In genomic region chr12:93938317-93938716, GRCh38 we compare ENCODE assay signal across 1 cellular context.
TF ChIP-seq lines count a peak whose summit lies in the region.

No MANE protein-coding gene starts in this region.

TF ChIP-seq in K562, 482 proteins besides CTCF, POLR2A, EP300 and RAD21 (continued from another document and continues in another):
- TF ChIP-seq, protein P1, sequence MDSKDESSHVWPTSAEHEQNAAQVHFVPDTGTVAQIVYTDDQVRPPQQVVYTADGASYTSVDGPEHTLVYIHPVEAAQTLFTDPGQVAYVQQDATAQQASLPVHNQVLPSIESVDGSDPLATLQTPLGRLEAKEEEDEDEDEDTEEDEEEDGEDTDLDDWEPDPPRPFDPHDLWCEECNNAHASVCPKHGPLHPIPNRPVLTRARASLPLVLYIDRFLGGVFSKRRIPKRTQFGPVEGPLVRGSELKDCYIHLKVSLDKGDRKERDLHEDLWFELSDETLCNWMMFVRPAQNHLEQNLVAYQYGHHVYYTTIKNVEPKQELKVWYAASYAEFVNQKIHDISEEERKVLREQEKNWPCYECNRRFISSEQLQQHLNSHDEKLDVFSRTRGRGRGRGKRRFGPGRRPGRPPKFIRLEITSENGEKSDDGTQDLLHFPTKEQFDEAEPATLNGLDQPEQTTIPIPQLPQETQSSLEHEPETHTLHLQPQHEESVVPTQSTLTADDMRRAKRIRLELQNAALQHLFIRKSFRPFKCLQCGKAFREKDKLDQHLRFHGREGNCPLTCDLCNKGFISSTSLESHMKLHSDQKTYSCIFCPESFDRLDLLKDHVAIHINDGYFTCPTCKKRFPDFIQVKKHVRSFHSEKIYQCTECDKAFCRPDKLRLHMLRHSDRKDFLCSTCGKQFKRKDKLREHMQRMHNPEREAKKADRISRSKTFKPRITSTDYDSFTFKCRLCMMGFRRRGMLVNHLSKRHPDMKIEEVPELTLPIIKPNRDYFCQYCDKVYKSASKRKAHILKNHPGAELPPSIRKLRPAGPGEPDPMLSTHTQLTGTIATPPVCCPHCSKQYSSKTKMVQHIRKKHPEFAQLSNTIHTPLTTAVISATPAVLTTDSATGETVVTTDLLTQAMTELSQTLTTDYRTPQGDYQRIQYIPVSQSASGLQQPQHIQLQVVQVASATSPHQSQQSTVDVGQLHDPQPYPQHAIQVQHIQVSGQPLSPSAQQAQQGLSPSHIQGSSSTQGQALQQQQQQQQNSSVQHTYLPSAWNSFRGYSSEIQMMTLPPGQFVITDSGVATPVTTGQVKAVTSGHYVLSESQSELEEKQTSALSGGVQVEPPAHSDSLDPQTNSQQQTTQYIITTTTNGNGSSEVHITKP (IDR thresholded peaks at IDR 0.05; ENCODE audit: partially characterized antibody): no peak
- TF ChIP-seq, protein P2, sequence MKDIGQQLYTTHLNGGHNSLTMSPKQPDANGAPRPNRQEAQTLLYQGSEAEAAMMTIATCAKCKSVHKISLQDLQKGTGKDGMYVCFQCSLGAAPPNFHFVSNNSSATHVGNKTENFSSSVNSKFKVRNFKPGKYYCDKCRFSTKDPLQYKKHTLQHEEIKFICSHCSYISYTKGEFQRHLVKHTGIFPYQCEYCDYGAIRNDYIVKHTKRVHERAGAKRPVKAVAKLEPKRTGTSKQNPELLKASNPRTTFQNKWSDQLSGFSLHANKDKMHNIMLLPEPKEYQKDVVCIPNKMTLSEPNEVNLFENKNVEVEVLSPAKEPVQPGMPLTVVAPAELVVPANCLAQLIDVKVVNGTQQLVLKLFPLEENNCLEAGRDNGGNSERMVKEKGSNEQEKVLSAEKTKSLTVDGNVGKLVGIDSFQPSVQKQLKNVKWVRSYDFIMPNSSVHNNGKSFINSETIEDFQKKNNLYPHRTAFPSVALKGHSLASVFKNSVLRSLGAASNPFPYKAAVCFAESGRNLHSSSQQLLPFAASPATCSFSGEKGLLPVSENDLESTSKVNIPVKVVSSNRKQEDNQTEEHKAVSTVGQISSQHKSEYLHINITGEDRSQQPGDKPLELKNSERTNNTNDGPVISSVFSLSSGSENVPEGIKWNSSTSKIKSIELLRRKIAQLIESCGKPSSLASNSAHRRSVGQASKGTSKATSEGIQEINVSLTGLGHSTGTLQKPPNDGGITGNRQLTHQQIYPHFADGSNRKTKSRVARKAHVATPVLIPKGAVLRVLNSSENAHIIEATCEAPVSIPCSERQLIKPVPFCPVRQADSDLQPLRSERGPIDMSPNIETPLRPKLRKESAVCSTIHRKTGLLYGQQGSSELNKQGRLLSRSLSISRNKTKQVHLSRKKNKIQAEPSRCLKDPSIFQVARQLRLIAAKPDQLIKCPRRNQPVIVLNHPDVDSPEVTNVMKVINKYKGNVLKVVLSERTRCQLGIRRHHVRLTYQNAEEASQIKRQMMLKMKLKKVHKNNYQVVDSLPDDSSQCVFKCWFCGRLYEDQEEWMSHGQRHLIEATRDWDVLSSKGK (CRISPR knock-in tag; IDR thresholded peaks at IDR 0.05): no peak
- TF ChIP-seq CREBBP (IDR thresholded peaks at IDR 0.05; ENCODE audit: low read depth, low read length): no peak
- TF ChIP-seq GABPA (tag; conservative IDR thresholded peaks at IDR 0.05; ENCODE audit: low read depth): no peak
- no peak for TF ChIP-seq SP2 (IDR thresholded peaks at IDR 0.05; ENCODE audit: extremely low read depth, low read depth, low read length, poor library complexity, severe bottlenecking)
- TF ChIP-seq ZNF778 (CRISPR knock-in tag; IDR thresholded peaks at IDR 0.05): no peak
- no peak for TF ChIP-seq ZNF668 (CRISPR knock-in tag; IDR thresholded peaks at IDR 0.05)
- TF ChIP-seq KAT7 (CRISPR knock-in tag; IDR thresholded peaks at IDR 0.05; ENCODE audit: borderline replicate concordance): no peak
- no peak for TF ChIP-seq CBX2 (IDR thresholded peaks at IDR 0.05; ENCODE audit: insufficient read depth, low read length, poor library complexity, severe bottlenecking)
- no peak for TF ChIP-seq RBM15 (IDR thresholded peaks at IDR 0.05; ENCODE audit: insufficient read depth, low read length)
- no peak for TF ChIP-seq ZNF165 (CRISPR knock-in tag; IDR thresholded peaks at IDR 0.05; ENCODE audit: borderline replicate concordance)
- TF ChIP-seq ZNF318 (IDR thresholded peaks at IDR 0.05; ENCODE audit: borderline replicate concordance in 1 of 2, low read depth in 1 of 2): no peak
- TF ChIP-seq L3MBTL2 (IDR thresholded peaks at IDR 0.05): peak; percentile 89
- no peak for TF ChIP-seq ZNF384 (IDR thresholded peaks at IDR 0.05; ENCODE audit: low read depth, low read length)
- no peak for TF ChIP-seq YBX1 (IDR thresholded peaks at IDR 0.05)
- TF ChIP-seq CBFA2T2 (conservative IDR thresholded peaks at IDR 0.05): peak; percentile 57
- peak; percentile 64 to 65; a peak in 2 of 4 replicates for TF ChIP-seq KDM1A (IDR thresholded peaks at IDR 0.05)
- no peak for TF ChIP-seq ETV1 (tag; conservative IDR thresholded peaks at IDR 0.05; ENCODE audit: low read depth)
- no peak for TF ChIP-seq NFRKB (IDR thresholded peaks at IDR 0.05; ENCODE audit: low read depth)
- no peak for TF ChIP-seq ZSCAN29 (IDR thresholded peaks at IDR 0.05)
- no peak for TF ChIP-seq CREB1 (IDR thresholded peaks at IDR 0.05)
- no peak for TF ChIP-seq CREB1 (CRISPR knock-in tag; IDR thresholded peaks at IDR 0.05)
- TF ChIP-seq, protein P3, sequence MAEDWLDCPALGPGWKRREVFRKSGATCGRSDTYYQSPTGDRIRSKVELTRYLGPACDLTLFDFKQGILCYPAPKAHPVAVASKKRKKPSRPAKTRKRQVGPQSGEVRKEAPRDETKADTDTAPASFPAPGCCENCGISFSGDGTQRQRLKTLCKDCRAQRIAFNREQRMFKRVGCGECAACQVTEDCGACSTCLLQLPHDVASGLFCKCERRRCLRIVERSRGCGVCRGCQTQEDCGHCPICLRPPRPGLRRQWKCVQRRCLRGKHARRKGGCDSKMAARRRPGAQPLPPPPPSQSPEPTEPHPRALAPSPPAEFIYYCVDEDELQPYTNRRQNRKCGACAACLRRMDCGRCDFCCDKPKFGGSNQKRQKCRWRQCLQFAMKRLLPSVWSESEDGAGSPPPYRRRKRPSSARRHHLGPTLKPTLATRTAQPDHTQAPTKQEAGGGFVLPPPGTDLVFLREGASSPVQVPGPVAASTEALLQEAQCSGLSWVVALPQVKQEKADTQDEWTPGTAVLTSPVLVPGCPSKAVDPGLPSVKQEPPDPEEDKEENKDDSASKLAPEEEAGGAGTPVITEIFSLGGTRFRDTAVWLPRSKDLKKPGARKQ (CRISPR knock-in tag; IDR thresholded peaks at IDR 0.05): no peak
- TF ChIP-seq CBFA2T3 (IDR thresholded peaks at IDR 0.05): peak; percentile 81
- TF ChIP-seq FOXO4 (CRISPR knock-in tag; IDR thresholded peaks at IDR 0.05): no peak
- no peak for TF ChIP-seq MTF1 (CRISPR knock-in tag; IDR thresholded peaks at IDR 0.05; ENCODE audit: borderline replicate concordance)
- peak; percentile 68 for TF ChIP-seq FOSL1 (tag; conservative IDR thresholded peaks at IDR 0.05)
- TF ChIP-seq HDAC6 (IDR thresholded peaks at IDR 0.05; ENCODE audit: low read depth, low read length): no peak
- no peak for TF ChIP-seq BRD4 (IDR thresholded peaks at IDR 0.05)
- no peak for TF ChIP-seq MAFF (IDR thresholded peaks at IDR 0.05; ENCODE audit: low read length)
- no peak for TF ChIP-seq ZNF717 (CRISPR knock-in tag; IDR thresholded peaks at IDR 0.05)
- TF ChIP-seq KDM2B (CRISPR knock-in tag; IDR thresholded peaks at IDR 0.05): no peak
- TF ChIP-seq, protein P4, sequence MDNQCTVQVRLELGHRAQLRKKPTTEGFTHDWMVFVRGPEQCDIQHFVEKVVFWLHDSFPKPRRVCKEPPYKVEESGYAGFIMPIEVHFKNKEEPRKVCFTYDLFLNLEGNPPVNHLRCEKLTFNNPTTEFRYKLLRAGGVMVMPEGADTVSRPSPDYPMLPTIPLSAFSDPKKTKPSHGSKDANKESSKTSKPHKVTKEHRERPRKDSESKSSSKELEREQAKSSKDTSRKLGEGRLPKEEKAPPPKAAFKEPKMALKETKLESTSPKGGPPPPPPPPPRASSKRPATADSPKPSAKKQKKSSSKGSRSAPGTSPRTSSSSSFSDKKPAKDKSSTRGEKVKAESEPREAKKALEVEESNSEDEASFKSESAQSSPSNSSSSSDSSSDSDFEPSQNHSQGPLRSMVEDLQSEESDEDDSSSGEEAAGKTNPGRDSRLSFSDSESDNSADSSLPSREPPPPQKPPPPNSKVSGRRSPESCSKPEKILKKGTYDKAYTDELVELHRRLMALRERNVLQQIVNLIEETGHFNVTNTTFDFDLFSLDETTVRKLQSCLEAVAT (IDR thresholded peaks at IDR 0.05): no peak
- TF ChIP-seq, protein P5, sequence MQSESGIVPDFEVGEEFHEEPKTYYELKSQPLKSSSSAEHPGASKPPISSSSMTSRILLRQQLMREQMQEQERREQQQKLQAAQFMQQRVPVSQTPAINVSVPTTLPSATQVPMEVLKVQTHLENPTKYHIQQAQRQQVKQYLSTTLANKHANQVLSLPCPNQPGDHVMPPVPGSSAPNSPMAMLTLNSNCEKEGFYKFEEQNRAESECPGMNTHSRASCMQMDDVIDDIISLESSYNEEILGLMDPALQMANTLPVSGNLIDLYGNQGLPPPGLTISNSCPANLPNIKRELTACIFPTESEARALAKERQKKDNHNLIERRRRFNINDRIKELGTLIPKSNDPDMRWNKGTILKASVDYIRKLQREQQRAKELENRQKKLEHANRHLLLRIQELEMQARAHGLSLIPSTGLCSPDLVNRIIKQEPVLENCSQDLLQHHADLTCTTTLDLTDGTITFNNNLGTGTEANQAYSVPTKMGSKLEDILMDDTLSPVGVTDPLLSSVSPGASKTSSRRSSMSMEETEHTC (IDR thresholded peaks at IDR 0.05): peak; percentile 94
- TF ChIP-seq EWSR1 (IDR thresholded peaks at IDR 0.05; ENCODE audit: borderline replicate concordance, low read depth, partially characterized antibody): no peak
- TF ChIP-seq CCAR2 (IDR thresholded peaks at IDR 0.05; ENCODE audit: low read depth, low read length): no peak
- TF ChIP-seq PHB2 (IDR thresholded peaks at IDR 0.05; ENCODE audit: low read depth): no peak
- no peak for TF ChIP-seq ZNF143 (CRISPR knock-in tag; IDR thresholded peaks at IDR 0.05)
- peak; percentile 28 to 32; a peak in 2 of 4 replicates for TF ChIP-seq MAZ (CRISPR knock-in tag; conservative IDR thresholded peaks at IDR 0.05 in 1 of 2, IDR thresholded peaks at IDR 0.05 in 1 of 2)
- peak; percentile 59; the same call in 1 of the 2 replicates for TF ChIP-seq ZNF583 (CRISPR knock-in tag; IDR thresholded peaks at IDR 0.05)
- no peak for TF ChIP-seq POLR2AphosphoS5 (IDR thresholded peaks at IDR 0.05; ENCODE audit: control insufficient read depth, insufficient read depth, low read depth, low read length)
- no peak for TF ChIP-seq ELF2 (CRISPR knock-in tag; IDR thresholded peaks at IDR 0.05)
- TF ChIP-seq HMG20A (CRISPR knock-in tag; conservative IDR thresholded peaks at IDR 0.05): no peak
- TF ChIP-seq MECOM (CRISPR knock-in tag; IDR thresholded peaks at IDR 0.05): no peak
- TF ChIP-seq ZNF431 (CRISPR knock-in tag; IDR thresholded peaks at IDR 0.05): no peak
- no peak for TF ChIP-seq TBP (optimal IDR thresholded peaks at IDR 0.05; ENCODE audit: low read depth, low read length)
